ENCODE assay signal across 8 cellular contexts in genomic region chr16:56603589-56603988, GRCh38. TPM values are rescaled to one million over a fixed set of nuclear protein-coding genes. Genes with fewer than 3 reads are reported as not detected.
DNase-seq lines count a peak whose midpoint lies in the region; ATAC-seq and TF ChIP-seq lines count a peak whose summit lies in the region.

No MANE protein-coding gene starts in this region.

- H3K36me3 Mint-ChIP-seq in activated CD4-positive, alpha-beta T cell treated with anti-CD3 and anti-CD28 coated beads, Interleukin-2, amount 10 ng/mL, durations not matched to agents 7 days and 5 days (ENCODE audit: low read depth), result no peaks in the 10 kb centered on the region
- no peaks in the 10 kb centered on the region for H3K36me3 Mint-ChIP-seq in chondrocyte (ENCODE audit: low read depth)

- H3K4me1 Mint-ChIP-seq in activated CD4-positive, alpha-beta T cell treated with anti-CD3 and anti-CD28 coated beads, Interleukin-2, amount 10 ng/mL, durations not matched to agents 7 days and 5 days, result peaks cover 29% of the 10 kb centered on the region
- H3K4me1 Mint-ChIP-seq in chondrocyte (ENCODE audit: low read depth), result peaks cover 34% of the 10 kb centered on the region

- no peak for ATAC-seq in HG03175 (IDR thresholded peaks at IDR 0.05; ENCODE audit: unreplicated experiment)

- TF ChIP-seq CTCF in chondrocyte (IDR thresholded peaks at IDR 0.05), result peak; percentile 78

- peaks cover 14% of the 10 kb centered on the region for H3K27me3 Mint-ChIP-seq in activated CD4-positive, alpha-beta T cell treated with anti-CD3 and anti-CD28 coated beads, Interleukin-2, amount 10 ng/mL, durations not matched to agents 7 days and 5 days
- H3K27me3 Mint-ChIP-seq in chondrocyte (ENCODE audit: low read depth), result peaks cover 2% of the 10 kb centered on the region

- no peak overlapping the region for H3K27ac Mint-ChIP-seq in activated CD4-positive, alpha-beta T cell treated with anti-CD3 and anti-CD28 coated beads, Interleukin-2, amount 10 ng/mL, durations not matched to agents 7 days and 5 days
- no peak overlapping the region for H3K27ac Mint-ChIP-seq in chondrocyte (ENCODE audit: unreplicated experiment)

- peak; percentile 38 for DNase-seq in activated CD4-positive, alpha-beta T cell treated with anti-CD3 and anti-CD28 coated beads, Interleukin-2, amount 10 ng/mL, durations not matched to agents 7 days and 5 days
- DNase-seq in activated CD4-positive, alpha-beta T cell treated with anti-CD3 and anti-CD28 coated beads, Interleukin-2, amount 50 U/mL, for 1 hour, result no peak
- DNase-seq in NCI-H2081 (lab: John Stamatoyannopoulos, UW) (peak; percentile 15 to 16), chondrocyte (ENCODE audit: low spot score) (no peak), mesenteric fat pad (ENCODE audit: low spot score) (peak; percentile 72), GM19238 (ENCODE audit: insufficient read length, low spot score) (no peak)
- no peak for DNase-seq in activated T-cell treated with anti-CD3 and anti-CD28 coated beads, Interleukin-2, amount 50 U/mL, for 48 hours

- no peak overlapping the region for H3K4me3 Mint-ChIP-seq in activated CD4-positive, alpha-beta T cell treated with anti-CD3 and anti-CD28 coated beads, Interleukin-2, amount 10 ng/mL, durations not matched to agents 7 days and 5 days
- no peak overlapping the region for H3K4me3 Mint-ChIP-seq in chondrocyte (ENCODE audit: unreplicated experiment)

- CTCF ChIA-PET in activated CD4-positive, alpha-beta T cell treated with anti-CD3 and anti-CD28 coated beads, Interleukin-2, amount 10 ng/mL, durations not matched to agents 7 days and 5 days (lab: Charles Lee), result interaction anchor here (0.7 to 3.1 kb wide), 4 partner anchors 39 to 98 kb away, joined by 3 to 12 read pairs (median 4); no protein-coding TSS in a partner anchor

- no peaks in the 10 kb centered on the region for H3K9me3 Mint-ChIP-seq in activated CD4-positive, alpha-beta T cell treated with anti-CD3 and anti-CD28 coated beads, Interleukin-2, amount 10 ng/mL, durations not matched to agents 7 days and 5 days
- no peaks in the 10 kb centered on the region for H3K9me3 Mint-ChIP-seq in chondrocyte (ENCODE audit: low read depth)

- POLR2A ChIA-PET in activated CD4-positive, alpha-beta T cell treated with anti-CD3 and anti-CD28 coated beads, Interleukin-2, amount 10 ng/mL, durations not matched to agents 7 days and 5 days (lab: Charles Lee), result interaction anchor here (0.6 kb wide), 1 partner anchor 309 kb away, joined by 3 read pairs; no protein-coding TSS in a partner anchor

RNA-seq across cellular contexts. Expression of gene MT2A, which starts 4.8 kb away (rescaled TPM):
- 100 to 1,000 TPM; 146 to 268 TPM for total RNA-seq in activated CD4-positive, alpha-beta T cell treated with anti-CD3 and anti-CD28 coated beads, Interleukin-2, amount 10 ng/mL, durations not matched to agents 7 days and 5 days
- total RNA-seq in chondrocyte (160 to 407 TPM (median 183 TPM) in 3 replicates), mesenteric fat pad (2,392 TPM)

RNA-seq across cellular contexts. Expression of gene MT3, which starts 14.3 kb away (rescaled TPM):
- total RNA-seq in activated CD4-positive, alpha-beta T cell treated with anti-CD3 and anti-CD28 coated beads, Interleukin-2, amount 10 ng/mL, durations not matched to agents 7 days and 5 days, result 1 to 10 TPM; 3.0 to 3.8 TPM
- total RNA-seq in chondrocyte (0.77 TPM in 1 of 3 replicates, not detected in the others), mesenteric fat pad (not detected)

RNA-seq across cellular contexts. Expression of gene MT1E, which starts 22.0 kb away (rescaled TPM):
- total RNA-seq in activated CD4-positive, alpha-beta T cell treated with anti-CD3 and anti-CD28 coated beads, Interleukin-2, amount 10 ng/mL, durations not matched to agents 7 days and 5 days, result 100 to 1,000 TPM; 100 to 154 TPM
- total RNA-seq in chondrocyte, result 23.2 to 35.8 TPM (median 31.4 TPM) in 3 replicates
- 410 TPM for total RNA-seq in mesenteric fat pad

RNA-seq across cellular contexts. Expression of gene MT1M, which starts 28.9 kb away (rescaled TPM):
- not detected for total RNA-seq in activated CD4-positive, alpha-beta T cell treated with anti-CD3 and anti-CD28 coated beads, Interleukin-2, amount 10 ng/mL, durations not matched to agents 7 days and 5 days
- total RNA-seq in chondrocyte (0.35 to 0.59 TPM in 2 of 3 replicates, not detected in the other), mesenteric fat pad (367 TPM)

RNA-seq across cellular contexts. Expression of gene MT1A, which starts 34.9 kb away (rescaled TPM):
- total RNA-seq in activated CD4-positive, alpha-beta T cell treated with anti-CD3 and anti-CD28 coated beads, Interleukin-2, amount 10 ng/mL, durations not matched to agents 7 days and 5 days, result not detected
- total RNA-seq in chondrocyte (1.1 TPM in 1 of 3 replicates, not detected in the others), mesenteric fat pad (769 TPM)

Comparison
In these comparisons a context has a peak if more than half of its experiments do, and no peak if none do; other contexts are left out.
1. DNase-seq: peak in activated CD4-positive, alpha-beta T cell treated with anti-CD3 and anti-CD28 coated beads, Interleukin-2, amount 10 ng/mL, durations not matched to agents 7 days and 5 days (single experiment), NCI-H2081 (2 of 2) and mesenteric fat pad (single experiment); none in activated CD4-positive, alpha-beta T cell treated with anti-CD3 and anti-CD28 coated beads, Interleukin-2, amount 50 U/mL, for 1 hour (single experiment), chondrocyte (single experiment), GM19238 (single experiment) and activated T-cell treated with anti-CD3 and anti-CD28 coated beads, Interleukin-2, amount 50 U/mL, for 48 hours (0 of 2).